ENCODE assay signal across 8 cellular contexts in genomic region chr6:53979468-53980067, GRCh38.
DNase-seq lines count a peak whose midpoint lies in the region; ATAC-seq, FAIRE-seq and TF ChIP-seq lines count a peak whose summit lies in the region.

No MANE protein-coding gene starts in this region.

- peak; percentile 50 for TF ChIP-seq CTCF in bronchial epithelial cell (IDR thresholded peaks at IDR 0.05; ENCODE audit: insufficient read depth, low read length, severe bottlenecking)

- no peaks in the 10 kb centered on the region for H3K36me3 ChIP-seq in bronchial epithelial cell (ENCODE audit: control insufficient read depth, insufficient read depth, low read length)

- no peak overlapping the region for H3K4me3 ChIP-seq in bronchial epithelial cell (ENCODE audit: low read depth, low read length)

- DNase-seq in D341Med (ENCODE audit: low spot score) (peak; percentile 41), NCI-H446 treated with DMSO at 0.1 percent for 48 hours (lab: John Stamatoyannopoulos, UW) (peak; percentile 28), bronchial epithelial cell (ENCODE audit: low read depth) (peak; percentile 60), midbrain (lab: John Stamatoyannopoulos, UW) (peak; percentile 58), occipital lobe (lab: John Stamatoyannopoulos, UW) (no peak)

- H3K27me3 ChIP-seq in bronchial epithelial cell (ENCODE audit: control insufficient read depth, insufficient read depth, low read length) = no peaks in the 10 kb centered on the region

- FAIRE-seq in bronchial epithelial cell (lab: Jason Lieb, UNC) = no peak

- peak; percentile 61 for ATAC-seq in GM21526 (IDR thresholded peaks at IDR 0.05; ENCODE audit: low FRiP score, unreplicated experiment)
- no peak for ATAC-seq in HG03025 (IDR thresholded peaks at IDR 0.05; ENCODE audit: low FRiP score, unreplicated experiment)
- no peak for ATAC-seq in HG02852 (IDR thresholded peaks at IDR 0.05; ENCODE audit: unreplicated experiment)
